Comparison of ENCODE assay signal across 9 cellular contexts in genomic region chr3:149507491-149508324, GRCh38. TPM values are rescaled to one million over a fixed set of nuclear protein-coding genes. Genes with fewer than 3 reads are reported as not detected.
DNase-seq lines count a peak whose midpoint lies in the region; ATAC-seq and TF ChIP-seq lines count a peak whose summit lies in the region.
"Had no signal": no experiment of that assay in that cellular context is flagged by ENCODE, and none has a peak within 500 bp of the region (broad histone marks: within the 10 kb centered on the region; RNA-seq: fewer than 3 reads in every experiment).

No MANE protein-coding gene starts in this region.

- H3K36me3 Mint-ChIP-seq in stimulated activated naive B cell treated with anti-CD40 and anti-IgM and Interleukin-4, amounts not matched to agents 10 μg/mL and 1 μg/mL and 100 μg/mL, for 72 hours: no peaks in the 10 kb centered on the region
- no peaks in the 10 kb centered on the region for H3K36me3 Mint-ChIP-seq in endothelial cell (ENCODE audit: low read depth, unreplicated experiment)
- H3K36me3 Mint-ChIP-seq: naive thymus-derived CD8-positive, alpha-beta T cell had no signal

- TF ChIP-seq CTCF in endothelial cell (IDR thresholded peaks at IDR 0.05; ENCODE audit: unreplicated experiment): no peak

- no peaks in the 10 kb centered on the region for H3K9me3 Mint-ChIP-seq in stimulated activated naive B cell treated with anti-CD40 and anti-IgM and Interleukin-4, amounts not matched to agents 10 μg/mL and 1 μg/mL and 100 μg/mL, for 72 hours
- H3K9me3 Mint-ChIP-seq in endothelial cell (ENCODE audit: unreplicated experiment): no peaks in the 10 kb centered on the region
- H3K9me3 Mint-ChIP-seq: naive thymus-derived CD8-positive, alpha-beta T cell had no signal

- H3K4me1 Mint-ChIP-seq in stimulated activated naive B cell treated with anti-CD40 and anti-IgM and Interleukin-4, amounts not matched to agents 10 μg/mL and 1 μg/mL and 100 μg/mL, for 72 hours: peaks cover 15 to 19% of the 10 kb centered on the region in 2 donors
- peaks cover 33% of the 10 kb centered on the region for H3K4me1 Mint-ChIP-seq in endothelial cell (ENCODE audit: unreplicated experiment)

- DNase-seq in SIG-M5 treated with dmso at 0.1 percent for 504 hours (lab: John Stamatoyannopoulos, UW; ENCODE audit: unreplicated experiment) (peak; percentile 55), foreskin melanocyte (peak; percentile 77), endothelial cell (ENCODE audit: low spot score) (no peak), DMS79 (lab: John Stamatoyannopoulos, UW) (no peak)
- DNase-seq in stimulated activated naive B cell treated with anti-CD40 and anti-IgM and Interleukin-4, amounts not matched to agents 10 μg/mL and 1 μg/mL and 100 μg/mL, for 72 hours: no peak
- DNase-seq: NCI-H524 had no signal

- H3K27me3 Mint-ChIP-seq in stimulated activated naive B cell treated with anti-CD40 and anti-IgM and Interleukin-4, amounts not matched to agents 10 μg/mL and 1 μg/mL and 100 μg/mL, for 72 hours: peaks cover 24 to 26% of the 10 kb centered on the region in 2 donors
- peaks cover 8% of the 10 kb centered on the region for H3K27me3 Mint-ChIP-seq in endothelial cell (ENCODE audit: unreplicated experiment)

- ATAC-seq in GM21619 (IDR thresholded peaks at IDR 0.05; ENCODE audit: unreplicated experiment) (peak; percentile 35), HG03135 (IDR thresholded peaks at IDR 0.05; ENCODE audit: unreplicated experiment) (no peak)
- ATAC-seq in stimulated activated naive B cell treated with anti-CD40 and anti-IgM and Interleukin-4, amounts not matched to agents 10 μg/mL and 1 μg/mL and 100 μg/mL, for 72 hours (replicated peaks): peak; percentile 64 to 75

- peak overlapping the region; percentile 56 for H3K27ac Mint-ChIP-seq in stimulated activated naive B cell treated with anti-CD40 and anti-IgM and Interleukin-4, amounts not matched to agents 10 μg/mL and 1 μg/mL and 100 μg/mL, for 72 hours
- H3K27ac Mint-ChIP-seq in endothelial cell (ENCODE audit: unreplicated experiment): no peak overlapping the region

- H3K4me3 Mint-ChIP-seq in stimulated activated naive B cell treated with anti-CD40 and anti-IgM and Interleukin-4, amounts not matched to agents 10 μg/mL and 1 μg/mL and 100 μg/mL, for 72 hours: peak overlapping the region; percentile 10 to 45
- H3K4me3 Mint-ChIP-seq in endothelial cell (ENCODE audit: unreplicated experiment): no peak overlapping the region

RNA-seq across cellular contexts. Expression of gene TM4SF4, which starts 33.2 kb away (rescaled TPM):
- 0.67 TPM for total RNA-seq in endothelial cell (ENCODE audit: unreplicated experiment)
- total RNA-seq: naive thymus-derived CD8-positive, alpha-beta T cell had no signal

Comparison
In these comparisons a context has a peak if more than half of its experiments do, and no peak if none do; other contexts are left out.
1. DNase-seq: peak in SIG-M5 treated with dmso at 0.1 percent for 504 hours (single experiment) and foreskin melanocyte (single experiment); none in stimulated activated naive B cell treated with anti-CD40 and anti-IgM and Interleukin-4, amounts not matched to agents 10 μg/mL and 1 μg/mL and 100 μg/mL, for 72 hours (single experiment), endothelial cell (single experiment) and DMS79 (single experiment).